8 cellular contexts compared by ENCODE assay signal in genomic region chr17:29293890-29294579, GRCh38. TPM values are rescaled to one million over a fixed set of nuclear protein-coding genes. Genes with fewer than 3 reads are reported as not detected.
A peak's percentile ranks its signal among the peaks of the same experiment; 100 is the strongest.
DNase-seq lines count a peak whose midpoint lies in the region; ATAC-seq and TF ChIP-seq lines count a peak whose summit lies in the region.

NUFIP2 (minus strand) TSS chr17:29294148; CDS start chr17:29294059, 89 bp downstream.

- DNase-seq in GM10248 (ENCODE audit: extremely low spot score) (peak; percentile 96), NCI-H1105 (lab: John Stamatoyannopoulos, UW) (peak; percentile 98), SKM-1 treated with dmso at 0.1 percent for 144 hours (lab: John Stamatoyannopoulos, UW; ENCODE audit: unreplicated experiment) (peak; percentile 98), glomerular endothelial cell (ENCODE audit: extremely low read depth, low read depth, low spot score) (peak; percentile 79), occipital lobe (lab: John Stamatoyannopoulos, UW) (peak; percentile 99)

- CTCF ChIA-PET in GM10248 (lab: Yijun Ruan, JAX): interaction anchor here (0.6 to 1.3 kb wide), 3 partner anchors 11 to 149 kb away, joined by 3 to 5 read pairs (median 3); no protein-coding TSS in a partner anchor

- peak within 1 kb of the TSS; percentile 99 for H3K27ac Mint-ChIP-seq in activated naive CD8-positive, alpha-beta T cell

- H3K36me3 Mint-ChIP-seq in activated naive CD8-positive, alpha-beta T cell: no peaks in the 10 kb centered on the region

- peak; percentile 84 for ATAC-seq in HG02623 (IDR thresholded peaks at IDR 0.05; ENCODE audit: unreplicated experiment)

- peak within 1 kb of the TSS; percentile 96 for H3K27ac ChIP-seq in temporal lobe (ENCODE audit: low read depth, low read length)

- POLR2A ChIA-PET in GM10248 (lab: Yijun Ruan, JAX): interaction anchor here (0.5 to 1.6 kb wide), 18 partner anchors 11 to 1456 kb away, joined by 3 to 9 read pairs (median 4); no protein-coding TSS in a partner anchor

- peaks cover 29% of the 10 kb centered on the region for H3K4me1 Mint-ChIP-seq in activated naive CD8-positive, alpha-beta T cell (ENCODE audit: low read depth)

- H3K4me3 Mint-ChIP-seq in activated naive CD8-positive, alpha-beta T cell: peak within 1 kb of the TSS; percentile 100

- H3K27me3 Mint-ChIP-seq in activated naive CD8-positive, alpha-beta T cell: no peaks in the 10 kb centered on the region

- H3K9me3 Mint-ChIP-seq in activated naive CD8-positive, alpha-beta T cell (ENCODE audit: low read depth): no peaks in the 10 kb centered on the region

- TF ChIP-seq CTCF in GM10248 (IDR thresholded peaks at IDR 0.05; ENCODE audit: control extremely low read depth, extremely low read depth, low read depth, missing control alignments): no peak

RNA-seq across cellular contexts. Expression of gene NUFIP2, which starts in this region (rescaled TPM):
- total RNA-seq in glomerular endothelial cell (29.4 and 37.9 TPM in 2 replicates), occipital lobe (57.2 TPM), temporal lobe (40.6 TPM)

Comparison
In these comparisons a context has a peak if more than half of its experiments do, and no peak if none do; other contexts are left out.
1. Peak in every context shown above with its lines: DNase-seq, ATAC-seq and H3K27ac ChIP-seq.